In genomic region chr2:23592061-23592685, GRCh38 we compare ENCODE assay signal across 20 cellular contexts.
"Had no signal": no experiment of that assay in that cellular context is flagged by ENCODE, and none has a peak within 500 bp of the region (broad histone marks: within the 10 kb centered on the region; RNA-seq: fewer than 3 reads in every experiment).

No MANE protein-coding gene starts in this region.

- H3K9me3 ChIP-seq: ascending aorta, neutrophil, pancreas, suprapubic skin, upper lobe of left lung had no signal

- DNase-seq: activated CD4-positive, CD25-positive, alpha-beta regulatory T cell treated with anti-CD3 and anti-CD28 coated beads, Interleukin-2, amount 50 U/mL, for 72 hours; activated T-cell treated with anti-CD3 and anti-CD28 coated beads, Interleukin-2, amount 50 U/mL, for 72 hours; cerebellar nuclear complex; effector CD4-positive, alpha-beta T cell; glutamatergic neuron; hippocampal formation; islet precursor cell; naive thymus-derived CD4-positive, alpha-beta T cell; stimulated activated CD4-positive, alpha-beta T cell treated with anti-CD3 and anti-CD28 coated beads, Interleukin-1b, Interleukin-23, amount 100 ng/mL, for 48 hours; SW 1271; T-helper 2 cell; upper lobe of left lung had no signal

- H3K9me3 Mint-ChIP-seq: activated naive CD4-positive, alpha-beta T cell treated with anti-CD3 and anti-CD28 coated beads, Interleukin-2, amount 50 U/mL, for 24 hours; activated T-cell treated with anti-CD3 and anti-CD28 coated beads, Interleukin-2, amount 50 U/mL, for 72 hours; memory B cell; stimulated activated naive CD8-positive, alpha-beta T cell treated with anti-CD3 and anti-CD28 coated beads, Interleukin-15, Interleukin-2, amounts not matched to agents 100 ng/mL and 50 ng/mL, for 24 hours had no signal

- H3K4me3 ChIP-seq: ascending aorta, pancreas, suprapubic skin, upper lobe of left lung had no signal

- H3K4me1 ChIP-seq: pancreas had no signal

- H3K4me1 Mint-ChIP-seq: activated naive CD4-positive, alpha-beta T cell treated with anti-CD3 and anti-CD28 coated beads, Interleukin-2, amount 50 U/mL, for 24 hours had no signal

- H3K36me3 Mint-ChIP-seq: activated naive CD4-positive, alpha-beta T cell treated with anti-CD3 and anti-CD28 coated beads, Interleukin-2, amount 50 U/mL, for 24 hours had no signal

- H3K27ac Mint-ChIP-seq: activated naive CD4-positive, alpha-beta T cell treated with anti-CD3 and anti-CD28 coated beads, Interleukin-2, amount 50 U/mL, for 24 hours; activated T-cell treated with anti-CD3 and anti-CD28 coated beads, Interleukin-2, amount 50 U/mL, for 72 hours; memory B cell; naive thymus-derived CD4-positive, alpha-beta T cell; stimulated activated naive CD8-positive, alpha-beta T cell treated with anti-CD3 and anti-CD28 coated beads, Interleukin-15, Interleukin-2, amounts not matched to agents 100 ng/mL and 50 ng/mL, for 24 hours had no signal

- H3K27ac ChIP-seq: ascending aorta, neutrophil, pancreas, suprapubic skin, upper lobe of left lung, VCaP had no signal

- ATAC-seq: activated T-cell treated with anti-CD3 and anti-CD28 coated beads, Interleukin-2, amount 50 U/mL, for 72 hours; naive thymus-derived CD4-positive, alpha-beta T cell; pancreas had no signal

- H3K27me3 ChIP-seq: ascending aorta, pancreas, suprapubic skin, upper lobe of left lung had no signal

- H3K27me3 Mint-ChIP-seq: activated naive CD4-positive, alpha-beta T cell treated with anti-CD3 and anti-CD28 coated beads, Interleukin-2, amount 50 U/mL, for 24 hours; stimulated activated naive CD8-positive, alpha-beta T cell treated with anti-CD3 and anti-CD28 coated beads, Interleukin-15, Interleukin-2, amounts not matched to agents 100 ng/mL and 50 ng/mL, for 24 hours had no signal

- H3K36me3 ChIP-seq: ascending aorta, neutrophil, pancreas, suprapubic skin, upper lobe of left lung had no signal

- H3K4me3 Mint-ChIP-seq: activated naive CD4-positive, alpha-beta T cell treated with anti-CD3 and anti-CD28 coated beads, Interleukin-2, amount 50 U/mL, for 24 hours; activated T-cell treated with anti-CD3 and anti-CD28 coated beads, Interleukin-2, amount 50 U/mL, for 72 hours; memory B cell; naive thymus-derived CD4-positive, alpha-beta T cell; stimulated activated naive CD8-positive, alpha-beta T cell treated with anti-CD3 and anti-CD28 coated beads, Interleukin-15, Interleukin-2, amounts not matched to agents 100 ng/mL and 50 ng/mL, for 24 hours had no signal
